Comparison of ENCODE assay signal across 1 cellular context in the genomic region with DNA sequence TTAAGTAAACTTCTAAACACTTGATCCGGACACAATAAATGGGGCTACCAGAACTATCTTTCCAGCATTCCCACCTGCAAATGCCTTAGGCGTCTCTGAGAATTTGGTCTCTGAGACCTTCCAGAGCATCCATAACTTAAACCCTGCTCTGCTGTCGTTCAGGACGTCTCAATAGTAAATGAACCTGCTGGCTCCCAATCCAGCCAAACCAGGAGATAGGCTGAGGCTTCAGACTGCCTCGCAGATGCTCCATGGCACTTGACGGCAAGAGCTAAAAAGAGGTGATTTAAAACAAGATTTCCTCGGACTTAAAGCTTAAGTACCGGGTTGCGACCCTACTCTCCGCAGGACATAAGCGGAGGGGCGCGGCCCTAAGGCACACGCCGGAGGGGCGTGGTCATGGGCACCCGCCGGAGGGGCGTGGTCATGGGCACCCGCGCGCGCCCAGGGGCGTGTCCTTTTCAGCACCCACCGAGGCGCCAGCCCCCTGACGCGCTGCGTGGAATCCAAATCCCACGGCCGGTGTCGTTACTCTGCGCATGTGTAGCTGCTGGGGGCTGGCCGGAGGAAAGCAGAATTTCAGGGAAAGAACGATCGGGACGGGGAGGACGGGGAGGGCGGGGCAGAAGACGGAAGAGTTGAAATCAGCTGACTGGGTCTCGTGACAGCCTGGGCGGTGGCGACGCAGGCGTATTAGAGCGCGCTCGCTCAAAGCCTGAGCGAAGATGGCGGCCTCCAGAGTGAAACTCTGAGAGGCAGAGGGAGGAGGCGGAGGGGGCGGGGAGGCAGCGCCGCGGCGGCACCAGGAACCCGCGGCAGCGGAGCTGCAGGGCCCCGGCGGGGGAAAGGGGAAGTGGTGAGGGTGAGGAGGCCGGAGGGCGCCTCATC.
TF ChIP-seq lines count a peak whose summit lies in the region.

A gene with protein sequence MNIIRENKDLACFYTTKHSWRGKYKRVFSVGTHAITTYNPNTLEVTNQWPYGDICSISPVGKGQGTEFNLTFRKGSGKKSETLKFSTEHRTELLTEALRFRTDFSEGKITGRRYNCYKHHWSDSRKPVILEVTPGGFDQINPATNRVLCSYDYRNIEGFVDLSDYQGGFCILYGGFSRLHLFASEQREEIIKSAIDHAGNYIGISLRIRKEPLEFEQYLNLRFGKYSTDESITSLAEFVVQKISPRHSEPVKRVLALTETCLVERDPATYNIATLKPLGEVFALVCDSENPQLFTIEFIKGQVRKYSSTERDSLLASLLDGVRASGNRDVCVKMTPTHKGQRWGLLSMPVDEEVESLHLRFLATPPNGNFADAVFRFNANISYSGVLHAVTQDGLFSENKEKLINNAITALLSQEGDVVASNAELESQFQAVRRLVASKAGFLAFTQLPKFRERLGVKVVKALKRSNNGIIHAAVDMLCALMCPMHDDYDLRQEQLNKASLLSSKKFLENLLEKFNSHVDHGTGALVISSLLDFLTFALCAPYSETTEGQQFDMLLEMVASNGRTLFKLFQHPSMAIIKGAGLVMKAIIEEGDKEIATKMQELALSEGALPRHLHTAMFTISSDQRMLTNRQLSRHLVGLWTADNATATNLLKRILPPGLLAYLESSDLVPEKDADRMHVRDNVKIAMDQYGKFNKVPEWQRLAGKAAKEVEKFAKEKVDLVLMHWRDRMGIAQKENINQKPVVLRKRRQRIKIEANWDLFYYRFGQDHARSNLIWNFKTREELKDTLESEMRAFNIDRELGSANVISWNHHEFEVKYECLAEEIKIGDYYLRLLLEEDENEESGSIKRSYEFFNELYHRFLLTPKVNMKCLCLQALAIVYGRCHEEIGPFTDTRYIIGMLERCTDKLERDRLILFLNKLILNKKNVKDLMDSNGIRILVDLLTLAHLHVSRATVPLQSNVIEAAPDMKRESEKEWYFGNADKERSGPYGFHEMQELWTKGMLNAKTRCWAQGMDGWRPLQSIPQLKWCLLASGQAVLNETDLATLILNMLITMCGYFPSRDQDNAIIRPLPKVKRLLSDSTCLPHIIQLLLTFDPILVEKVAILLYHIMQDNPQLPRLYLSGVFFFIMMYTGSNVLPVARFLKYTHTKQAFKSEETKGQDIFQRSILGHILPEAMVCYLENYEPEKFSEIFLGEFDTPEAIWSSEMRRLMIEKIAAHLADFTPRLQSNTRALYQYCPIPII (N-terminal part only) (plus strand): TSS at position 696 of the 888 bp plus-strand sequence. CDS start 17,049 bp downstream, outside the sequence.

TF ChIP-seq in HCT116, 20 proteins besides CTCF, POLR2A, EP300 and RAD21 (continued from another document):
- TF ChIP-seq, protein P1, sequence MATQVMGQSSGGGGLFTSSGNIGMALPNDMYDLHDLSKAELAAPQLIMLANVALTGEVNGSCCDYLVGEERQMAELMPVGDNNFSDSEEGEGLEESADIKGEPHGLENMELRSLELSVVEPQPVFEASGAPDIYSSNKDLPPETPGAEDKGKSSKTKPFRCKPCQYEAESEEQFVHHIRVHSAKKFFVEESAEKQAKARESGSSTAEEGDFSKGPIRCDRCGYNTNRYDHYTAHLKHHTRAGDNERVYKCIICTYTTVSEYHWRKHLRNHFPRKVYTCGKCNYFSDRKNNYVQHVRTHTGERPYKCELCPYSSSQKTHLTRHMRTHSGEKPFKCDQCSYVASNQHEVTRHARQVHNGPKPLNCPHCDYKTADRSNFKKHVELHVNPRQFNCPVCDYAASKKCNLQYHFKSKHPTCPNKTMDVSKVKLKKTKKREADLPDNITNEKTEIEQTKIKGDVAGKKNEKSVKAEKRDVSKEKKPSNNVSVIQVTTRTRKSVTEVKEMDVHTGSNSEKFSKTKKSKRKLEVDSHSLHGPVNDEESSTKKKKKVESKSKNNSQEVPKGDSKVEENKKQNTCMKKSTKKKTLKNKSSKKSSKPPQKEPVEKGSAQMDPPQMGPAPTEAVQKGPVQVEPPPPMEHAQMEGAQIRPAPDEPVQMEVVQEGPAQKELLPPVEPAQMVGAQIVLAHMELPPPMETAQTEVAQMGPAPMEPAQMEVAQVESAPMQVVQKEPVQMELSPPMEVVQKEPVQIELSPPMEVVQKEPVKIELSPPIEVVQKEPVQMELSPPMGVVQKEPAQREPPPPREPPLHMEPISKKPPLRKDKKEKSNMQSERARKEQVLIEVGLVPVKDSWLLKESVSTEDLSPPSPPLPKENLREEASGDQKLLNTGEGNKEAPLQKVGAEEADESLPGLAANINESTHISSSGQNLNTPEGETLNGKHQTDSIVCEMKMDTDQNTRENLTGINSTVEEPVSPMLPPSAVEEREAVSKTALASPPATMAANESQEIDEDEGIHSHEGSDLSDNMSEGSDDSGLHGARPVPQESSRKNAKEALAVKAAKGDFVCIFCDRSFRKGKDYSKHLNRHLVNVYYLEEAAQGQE (IDR thresholded peaks at IDR 0.05; ENCODE audit: low read depth), result no peak
- TF ChIP-seq JUND (IDR thresholded peaks at IDR 0.05), result no peak
